8 cellular contexts compared by ENCODE assay signal in the genomic region with DNA sequence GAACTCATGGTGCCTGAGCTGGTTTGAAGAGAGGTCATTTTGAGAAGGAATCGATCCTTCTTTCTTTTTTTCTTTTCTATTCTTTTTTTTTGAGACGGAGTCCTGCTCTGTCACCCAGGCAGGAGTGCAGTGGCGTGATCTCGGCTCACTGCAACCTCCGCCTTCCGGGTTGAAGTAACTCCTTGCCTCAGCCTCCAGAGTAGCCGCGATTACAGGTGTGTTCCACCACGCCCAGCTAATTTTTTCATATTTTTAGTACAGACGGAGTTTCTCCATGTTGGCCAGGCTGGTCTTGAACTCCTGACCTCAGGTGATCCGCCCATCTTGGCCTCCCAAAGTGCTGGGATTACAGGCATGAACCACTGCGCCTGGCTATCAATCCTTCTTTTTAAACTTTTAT. TPM values are rescaled to one million over a fixed set of nuclear protein-coding genes. Genes with fewer than 3 reads are reported as not detected.
DNase-seq lines count a peak whose midpoint lies in the region; ATAC-seq and TF ChIP-seq lines count a peak whose summit lies in the region.
"Not testable (repeated sequence)": the region's sequence is repeated elsewhere in the genome, so short reads cannot be mapped to it uniquely, and the experiment has no call there.

No MANE protein-coding gene starts in this region.

- CTCF ChIA-PET in activated CD8-positive, alpha-beta T cell treated with anti-CD3 and anti-CD28 coated beads, Interleukin-2, amount 10 ng/mL, durations not matched to agents 7 days and 5 days (lab: Charles Lee): interaction anchor here (1.0 to 2.3 kb wide), 3 partner anchors 12 to 43 kb away, joined by 5 to 14 read pairs (median 6); a partner anchor contains a TSS

- H3K4me3 ChIP-seq in CD4-positive, CD25-positive, alpha-beta regulatory T cell (ENCODE audit: low read depth, low read length): peak overlapping the region; percentile 44
- H3K4me3 ChIP-seq in Jurkat, Clone E6-1 (ENCODE audit: low read length): peak overlapping the region; percentile 17

- not testable (repeated sequence) for H3K27me3 Mint-ChIP-seq in CD4-positive, CD25-positive, alpha-beta regulatory T cell; T-helper 1 cell treated with Interleukin-12 subunit alpha and Interleukin-12 subunit beta and Interleukin-4 antibody, amounts not matched to agents 30 μg/mL and 1 μg/mL, for 36 hours (ENCODE audit: low read depth); activated CD8-positive, alpha-beta T cell treated with anti-CD3 and anti-CD28 coated beads, Interleukin-2, amount 10 ng/mL, durations not matched to agents 7 days and 5 days (ENCODE audit: low read depth); chondrocyte (ENCODE audit: low read depth); natural killer cell treated with Interleukin-12 subunit alpha and Interleukin-12 subunit beta and Interleukin-15 and Interleukin-18, amount 100 ng/mL, for 72 hours

- POLR2A ChIA-PET in activated CD8-positive, alpha-beta T cell treated with anti-CD3 and anti-CD28 coated beads, Interleukin-2, amount 10 ng/mL, durations not matched to agents 7 days and 5 days (lab: Charles Lee): interaction anchor here (3.3 kb wide), 1 partner anchor 195 kb away, joined by 10 read pairs; no protein-coding TSS in a partner anchor

- H3K27ac Mint-ChIP-seq in CD4-positive, CD25-positive, alpha-beta regulatory T cell: peak overlapping the region; percentile 78 to 85 (median 85)
- H3K27ac Mint-ChIP-seq in T-helper 1 cell treated with Interleukin-12 subunit alpha and Interleukin-12 subunit beta and Interleukin-4 antibody, amounts not matched to agents 30 μg/mL and 1 μg/mL, for 36 hours: peak overlapping the region; percentile 85
- H3K27ac Mint-ChIP-seq in activated CD8-positive, alpha-beta T cell treated with anti-CD3 and anti-CD28 coated beads, Interleukin-2, amount 10 ng/mL, durations not matched to agents 7 days and 5 days: peak overlapping the region; percentile 82
- H3K27ac Mint-ChIP-seq in activated naive CD4-positive, alpha-beta T cell treated with anti-CD3 and anti-CD28 coated beads, Interleukin-2, amount 50 U/mL, for 72 hours: peak overlapping the region; percentile 6 to 26
- peak overlapping the region; percentile 89 for H3K27ac Mint-ChIP-seq in chondrocyte (ENCODE audit: unreplicated experiment)
- H3K27ac Mint-ChIP-seq in natural killer cell treated with Interleukin-12 subunit alpha and Interleukin-12 subunit beta and Interleukin-15 and Interleukin-18, amount 100 ng/mL, for 72 hours: peak overlapping the region; percentile 80 to 98

- H3K27me3 ChIP-seq in CD4-positive, CD25-positive, alpha-beta regulatory T cell (ENCODE audit: control insufficient read depth, insufficient read depth, low read length): not testable (repeated sequence)

- H3K4me3 Mint-ChIP-seq in CD4-positive, CD25-positive, alpha-beta regulatory T cell: peak overlapping the region; percentile 49 to 54 (median 54)
- H3K4me3 Mint-ChIP-seq in T-helper 1 cell treated with Interleukin-12 subunit alpha and Interleukin-12 subunit beta and Interleukin-4 antibody, amounts not matched to agents 30 μg/mL and 1 μg/mL, for 36 hours: peak overlapping the region; percentile 66
- peak overlapping the region; percentile 47 for H3K4me3 Mint-ChIP-seq in activated CD8-positive, alpha-beta T cell treated with anti-CD3 and anti-CD28 coated beads, Interleukin-2, amount 10 ng/mL, durations not matched to agents 7 days and 5 days
- not testable (repeated sequence) for H3K4me3 Mint-ChIP-seq in chondrocyte (ENCODE audit: unreplicated experiment)
- H3K4me3 Mint-ChIP-seq in natural killer cell treated with Interleukin-12 subunit alpha and Interleukin-12 subunit beta and Interleukin-15 and Interleukin-18, amount 100 ng/mL, for 72 hours: peak overlapping the region; percentile 80

- H3K9me3 Mint-ChIP-seq in CD4-positive, CD25-positive, alpha-beta regulatory T cell; T-helper 1 cell treated with Interleukin-12 subunit alpha and Interleukin-12 subunit beta and Interleukin-4 antibody, amounts not matched to agents 30 μg/mL and 1 μg/mL, for 36 hours; activated CD8-positive, alpha-beta T cell treated with anti-CD3 and anti-CD28 coated beads, Interleukin-2, amount 10 ng/mL, durations not matched to agents 7 days and 5 days (ENCODE audit: insufficient read depth); chondrocyte (ENCODE audit: low read depth); natural killer cell treated with Interleukin-12 subunit alpha and Interleukin-12 subunit beta and Interleukin-15 and Interleukin-18, amount 100 ng/mL, for 72 hours: not testable (repeated sequence)
- peaks cover 9 to 13% of the 10 kb centered on the region in 2 donors for H3K9me3 Mint-ChIP-seq in activated naive CD4-positive, alpha-beta T cell treated with anti-CD3 and anti-CD28 coated beads, Interleukin-2, amount 50 U/mL, for 72 hours

- H3K4me1 Mint-ChIP-seq in CD4-positive, CD25-positive, alpha-beta regulatory T cell: peaks cover 14 to 56% (median 38%) of the 10 kb centered on the region in 4 donors
- peaks cover 65% of the 10 kb centered on the region for H3K4me1 Mint-ChIP-seq in T-helper 1 cell treated with Interleukin-12 subunit alpha and Interleukin-12 subunit beta and Interleukin-4 antibody, amounts not matched to agents 30 μg/mL and 1 μg/mL, for 36 hours (ENCODE audit: low read depth)
- H3K4me1 Mint-ChIP-seq in activated CD8-positive, alpha-beta T cell treated with anti-CD3 and anti-CD28 coated beads, Interleukin-2, amount 10 ng/mL, durations not matched to agents 7 days and 5 days (ENCODE audit: low read depth): peaks cover 77% of the 10 kb centered on the region
- peaks cover 50% of the 10 kb centered on the region for H3K4me1 Mint-ChIP-seq in chondrocyte (ENCODE audit: low read depth)
- H3K4me1 Mint-ChIP-seq in natural killer cell treated with Interleukin-12 subunit alpha and Interleukin-12 subunit beta and Interleukin-15 and Interleukin-18, amount 100 ng/mL, for 72 hours (ENCODE audit: low read depth in 2 of 2): peaks cover 74 to 77% of the 10 kb centered on the region in 2 donors

- not testable (repeated sequence) for DNase-seq in CD4-positive, CD25-positive, alpha-beta regulatory T cell; Jurkat, Clone E6-1 (ENCODE audit: low read depth, low spot score); activated CD8-positive, alpha-beta T cell treated with anti-CD3 and anti-CD28 coated beads, Interleukin-2, amount 10 ng/mL, durations not matched to agents 7 days and 5 days; activated naive CD4-positive, alpha-beta T cell treated with anti-CD3 and anti-CD28 coated beads, Interleukin-2, amount 50 U/mL, for 72 hours (ENCODE audit: low spot score in 2 of 2); chondrocyte (ENCODE audit: low spot score); natural killer cell treated with Interleukin-12 subunit alpha and Interleukin-12 subunit beta and Interleukin-15 and Interleukin-18, amount 100 ng/mL, for 72 hours (ENCODE audit: low spot score)
- peak; percentile 5 for DNase-seq in stimulated activated naive CD4-positive, alpha-beta T cell treated with Interleukin-2 at 50 U/mL for 16 hours (lab: John Stamatoyannopoulos, UW)

- H3K4me1 ChIP-seq in CD4-positive, CD25-positive, alpha-beta regulatory T cell (ENCODE audit: control insufficient read depth, insufficient read depth, low read length, poor library complexity, severe bottlenecking): peaks cover 34% of the 10 kb centered on the region

- peak overlapping the region; percentile 28 for H3K27ac ChIP-seq in CD4-positive, CD25-positive, alpha-beta regulatory T cell (ENCODE audit: insufficient read depth, low read length, poor library complexity, severe bottlenecking)

- not testable (repeated sequence) for H3K36me3 Mint-ChIP-seq in CD4-positive, CD25-positive, alpha-beta regulatory T cell; T-helper 1 cell treated with Interleukin-12 subunit alpha and Interleukin-12 subunit beta and Interleukin-4 antibody, amounts not matched to agents 30 μg/mL and 1 μg/mL, for 36 hours (ENCODE audit: low read depth); activated CD8-positive, alpha-beta T cell treated with anti-CD3 and anti-CD28 coated beads, Interleukin-2, amount 10 ng/mL, durations not matched to agents 7 days and 5 days (ENCODE audit: low read depth); activated naive CD4-positive, alpha-beta T cell treated with anti-CD3 and anti-CD28 coated beads, Interleukin-2, amount 50 U/mL, for 72 hours; chondrocyte (ENCODE audit: low read depth)
- H3K36me3 Mint-ChIP-seq in natural killer cell treated with Interleukin-12 subunit alpha and Interleukin-12 subunit beta and Interleukin-15 and Interleukin-18, amount 100 ng/mL, for 72 hours: peaks cover 13% of the 10 kb centered on the region

- ATAC-seq in CD4-positive, CD25-positive, alpha-beta regulatory T cell (ENCODE audit: low read depth in 2 of 2); activated CD8-positive, alpha-beta T cell treated with anti-CD3 and anti-CD28 coated beads, Interleukin-2, amount 10 ng/mL, durations not matched to agents 7 days and 5 days; activated naive CD4-positive, alpha-beta T cell treated with anti-CD3 and anti-CD28 coated beads, Interleukin-2, amount 50 U/mL, for 72 hours; natural killer cell treated with Interleukin-12 subunit alpha and Interleukin-12 subunit beta and Interleukin-15 and Interleukin-18, amount 100 ng/mL, for 72 hours: not testable (repeated sequence)

- H3K9me3 ChIP-seq in CD4-positive, CD25-positive, alpha-beta regulatory T cell (ENCODE audit: control insufficient read depth in 2 of 2, low read length in 2 of 2): not testable (repeated sequence)

- H3K36me3 ChIP-seq in CD4-positive, CD25-positive, alpha-beta regulatory T cell (ENCODE audit: control insufficient read depth, insufficient read depth, low read length): not testable (repeated sequence)

- TF ChIP-seq CTCF in chondrocyte (IDR thresholded peaks at IDR 0.05): not testable (repeated sequence)

RNA-seq across cellular contexts. Expression of a gene that starts 43.1 kb away (rescaled TPM):
- total RNA-seq in CD4-positive, CD25-positive, alpha-beta regulatory T cell: 0.81 TPM
- 1 to 10 TPM in 1 of 4 donors, under 1 TPM in 3; 0.19 to 1.7 (median 0.51) TPM for polyA plus RNA-seq in CD4-positive, CD25-positive, alpha-beta regulatory T cell
- polyA plus RNA-seq in Jurkat, Clone E6-1 (2012; ENCODE audit: insufficient read depth, insufficient read length): 8.3 TPM
- 1 to 10 TPM; 4.8 to 5.7 TPM for total RNA-seq in activated CD8-positive, alpha-beta T cell treated with anti-CD3 and anti-CD28 coated beads, Interleukin-2, amount 10 ng/mL, durations not matched to agents 7 days and 5 days
- 1 to 10 TPM; 1.1 to 1.7 TPM for total RNA-seq in activated naive CD4-positive, alpha-beta T cell treated with anti-CD3 and anti-CD28 coated beads, Interleukin-2, amount 50 U/mL, for 72 hours
- 9.6 to 14.9 TPM (median 12.2 TPM) in 3 replicates for total RNA-seq in chondrocyte
- 10 to 100 TPM; 14.1 to 16.2 TPM for total RNA-seq in natural killer cell treated with Interleukin-12 subunit alpha and Interleukin-12 subunit beta and Interleukin-15 and Interleukin-18, amount 100 ng/mL, for 72 hours

Comparison
In these comparisons a context has a peak if more than half of its experiments do, and no peak if none do; other contexts are left out.
1. H3K27ac Mint-ChIP-seq: peak in every context shown above with its lines; median percentile 89 in chondrocyte; 89 in natural killer cell treated with Interleukin-12 subunit alpha and Interleukin-12 subunit beta and Interleukin-15 and Interleukin-18, amount 100 ng/mL, for 72 hours; 85 in CD4-positive, CD25-positive, alpha-beta regulatory T cell; 85 in T-helper 1 cell treated with Interleukin-12 subunit alpha and Interleukin-12 subunit beta and Interleukin-4 antibody, amounts not matched to agents 30 μg/mL and 1 μg/mL, for 36 hours; 82 in activated CD8-positive, alpha-beta T cell treated with anti-CD3 and anti-CD28 coated beads, Interleukin-2, amount 10 ng/mL, durations not matched to agents 7 days and 5 days; 16 in activated naive CD4-positive, alpha-beta T cell treated with anti-CD3 and anti-CD28 coated beads, Interleukin-2, amount 50 U/mL, for 72 hours.